ENCODE assay signal across 26 cellular contexts in the genomic region with DNA sequence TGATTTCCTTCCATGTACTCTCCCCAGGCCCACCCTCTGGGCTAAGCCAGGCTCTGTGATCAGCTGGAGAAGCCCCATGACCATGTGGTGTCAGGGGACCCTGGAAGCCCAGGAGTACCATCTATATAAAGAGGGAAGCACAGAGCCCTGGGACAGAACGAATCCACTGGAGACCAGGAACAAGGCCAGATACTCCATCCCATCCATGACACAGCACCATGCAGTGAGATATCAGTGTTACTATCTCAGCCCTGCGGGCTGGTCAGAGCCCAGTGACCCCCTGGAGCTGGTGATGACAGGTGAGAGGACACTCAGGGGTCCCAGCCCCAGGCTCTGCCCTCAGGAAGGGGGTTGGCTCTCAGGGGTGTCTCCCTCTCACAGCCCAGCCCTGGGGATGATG. TPM values are rescaled to one million over a fixed set of nuclear protein-coding genes. Genes with fewer than 3 reads are reported as not detected.
"Had no signal": no experiment of that assay in that cellular context is flagged by ENCODE, and none has a peak within 500 bp of the region (broad histone marks: within the 10 kb centered on the region; RNA-seq: fewer than 3 reads in every experiment).

No MANE protein-coding gene starts in this region.

- DNase-seq: Karpas-422; KG1; MG63; NCI-H1092 treated with DMSO at 0.1 percent for 48 hours; NCI-H1436; NCI-H187; NCI-H2029; NCI-H2081 treated with DMSO at 0.1 percent for 48 hours; NCI-H2171; NCI-H226; NCI-H446; NCI-H510A; NCI-H524 treated with DMSO at 0.1 percent for 48 hours; NCI-H69; NCI-H774; NK-92 treated with Interleukin-12 subunit alpha and Interleukin-12 subunit beta, amount 100 ng/mL, for 24 hours; PC-3; Peyer's patch; SHP77 treated with DMSO at 0.1 percent for 48 hours; SJCRH30; T-helper 1 cell had no signal

- ATAC-seq: PC-3, Right ventricle myocardium inferior, SK-N-SH treated with all-trans-retinoic acid at 6 μM for 48 hours had no signal

- H3K27ac ChIP-seq: Peyer's patch, SJCRH30 had no signal

- H3K4me3 ChIP-seq: MG63, Peyer's patch, SJCRH30 had no signal

- H3K36me3 ChIP-seq: MG63, Peyer's patch, SJCRH30 had no signal

- H3K27me3 ChIP-seq: Peyer's patch, SJCRH30 had no signal

- H3K9me3 ChIP-seq: SJCRH30 had no signal

- H3K4me1 ChIP-seq: Peyer's patch, SJCRH30 had no signal

RNA-seq across cellular contexts. Expression of a gene that starts 27.5 kb away (rescaled TPM):
- total RNA-seq: HT-29, OCI-LY7, PC-3, Peyer's patch, Right ventricle myocardium inferior, RPMI7951, SJCRH30 had no signal

RNA-seq across cellular contexts. Expression of a gene that starts 34.0 kb away (rescaled TPM):
- total RNA-seq: HT-29, PC-3, RPMI7951, SJCRH30 had no signal

RNA-seq across cellular contexts. Expression of a gene that starts 41.5 kb away (rescaled TPM):
- total RNA-seq: HT-29, OCI-LY7, PC-3, Peyer's patch, Right ventricle myocardium inferior, RPMI7951, SJCRH30 had no signal
